8 cellular contexts compared by ENCODE assay signal in genomic region chr16:23068337-23068736, GRCh38.
"Had no signal": no experiment of that assay in that cellular context is flagged by ENCODE, and none has a peak within 500 bp of the region (broad histone marks: within the 10 kb centered on the region; RNA-seq: fewer than 3 reads in every experiment).

No MANE protein-coding gene starts in this region.

- H3K4me2 ChIP-seq: KMS-11 had no signal

- H3K9ac ChIP-seq: KMS-11 had no signal

- DNase-seq: IMR-90, KBM-7, KG1 had no signal

- H3K4me1 Mint-ChIP-seq: IgD-negative memory B cell had no signal

- H3K27ac ChIP-seq: HL-60, KMS-11 had no signal

- H3K4me3 ChIP-seq: K562 had no signal

- H3K9me3 Mint-ChIP-seq: IgD-negative memory B cell had no signal

- H3K4me3 Mint-ChIP-seq: IgD-negative memory B cell had no signal

- ATAC-seq: K562 had no signal

- FAIRE-seq: HTR-8/SVneo, K562 had no signal
